8 cellular contexts compared by ENCODE assay signal in genomic region chr1:58779837-58780585, GRCh38. TPM values are rescaled to one million over a fixed set of nuclear protein-coding genes. Genes with fewer than 3 reads are reported as not detected.
A peak's percentile ranks its signal among the peaks of the same experiment; 100 is the strongest.
DNase-seq lines count a peak whose midpoint lies in the region; ATAC-seq, FAIRE-seq and TF ChIP-seq lines count a peak whose summit lies in the region.

No MANE protein-coding gene starts in this region.

- H3K27ac ChIP-seq in breast epithelium (peak overlapping the region; percentile 46 to 100), liver (ENCODE audit: low read depth in 1 of 2, low read length in 2 of 2) (peak overlapping the region; percentile 60 to 65), tibial nerve (peak overlapping the region in 3 of 4 donors; percentile 98 to 100 (median 100))

- TF ChIP-seq EP300 in tibial nerve (IDR thresholded peaks at IDR 0.05), result peak in 1 of 2 donors; percentile 63

- H3K9me3 ChIP-seq in breast epithelium, result no peaks in the 10 kb centered on the region
- H3K9me3 ChIP-seq in liver (ENCODE audit: control insufficient read depth in 4 of 4, low read length in 3 of 4), result no peaks in the 10 kb centered on the region
- no peaks in the 10 kb centered on the region for H3K9me3 ChIP-seq in tibial nerve

- FAIRE-seq in GM12891 (lab: Jason Lieb, UNC), result no peak

- intact Hi-C loops in breast epithelium (cut with DNase I; ENCODE audit: low total_unique reads), result no loop called here

- H3K27me3 ChIP-seq in breast epithelium (no peaks in the 10 kb centered on the region), liver (ENCODE audit: control insufficient read depth in 4 of 4, insufficient read depth in 4 of 4, low read length in 3 of 4) (no peaks in the 10 kb centered on the region), tibial nerve (no peaks in the 10 kb centered on the region)

- ATAC-seq in HG03565 (IDR thresholded peaks at IDR 0.05; ENCODE audit: unreplicated experiment), result no peak
- no peak for ATAC-seq in GM19395 (IDR thresholded peaks at IDR 0.05; ENCODE audit: unreplicated experiment)

- DNase-seq in GM12891 (ENCODE audit: insufficient read length, low spot score) (no peak), NCI-H2171 treated with DMSO at 0.1 percent for 48 hours (lab: John Stamatoyannopoulos, UW) (peak; percentile 94), breast epithelium (ENCODE audit: low spot score in 2 of 2) (peak; percentile 53 to 76), tibial nerve (ENCODE audit: low spot score in 2 of 2) (peak in 1 of 2 donors; percentile 53)
- DNase-seq in activated effector memory CD4-positive, alpha-beta T cell treated with anti-CD3 and anti-CD28 coated beads, Interleukin-2, amount 50 U/mL, for 16 hours, result no peak

- peak overlapping the region in 1 of 2 donors; percentile 68 for H3K9ac ChIP-seq in liver (ENCODE audit: low read depth in 1 of 2, low read length in 2 of 2)

- TF ChIP-seq RAD21 in liver (IDR thresholded peaks at IDR 0.05), result peak in 1 of 2 donors; percentile 26

- TF ChIP-seq POLR2A in GM12891 (IDR thresholded peaks at IDR 0.05; ENCODE audit: low read depth, low read length), result peak; percentile 52; the same call in 1 of the 2 replicates
- TF ChIP-seq POLR2A in breast epithelium (IDR thresholded peaks at IDR 0.05), result peak; percentile 88
- no peak for TF ChIP-seq POLR2A in tibial nerve (IDR thresholded peaks at IDR 0.05)

- H3K4me3 ChIP-seq in breast epithelium (peak overlapping the region; percentile 80 to 93 (median 92)), liver (ENCODE audit: low read depth in 1 of 3, low read length in 3 of 3) (peak overlapping the region in 2 of 3 donors; percentile 67), tibial nerve (peak overlapping the region in 2 of 4 donors; percentile 65 to 77)

- no peaks in the 10 kb centered on the region for H3K36me3 ChIP-seq in breast epithelium
- H3K36me3 ChIP-seq in liver (ENCODE audit: control insufficient read depth in 4 of 4, insufficient read depth in 3 of 4, low read depth in 1 of 4, low read length in 3 of 4), result no peaks in the 10 kb centered on the region
- H3K36me3 ChIP-seq in tibial nerve, result peaks cover 0 to 8% (median 0%) of the 10 kb centered on the region in 3 donors

- H3K4me1 ChIP-seq in breast epithelium (no peaks in the 10 kb centered on the region), liver (ENCODE audit: control insufficient read depth in 4 of 4, insufficient read depth in 4 of 4, low read length in 3 of 4) (peaks cover 0 to 9% (median 2%) of the 10 kb centered on the region in 4 donors), tibial nerve (peaks cover 0 to 18% (median 6%) of the 10 kb centered on the region in 4 donors)

- peak in 1 of 3 donors; percentile 12 for TF ChIP-seq CTCF in breast epithelium (IDR thresholded peaks at IDR 0.05)
- TF ChIP-seq CTCF in liver (IDR thresholded peaks at IDR 0.05; ENCODE audit: low read depth, low read length, missing input control), result no peak
- TF ChIP-seq CTCF in tibial nerve (IDR thresholded peaks at IDR 0.05), result no peak

- 30% methylated on average over 4 of the region's 4 CpGs for WGBS in liver
- 20 to 28% methylated on average over 4 of the region's 4 CpGs for WGBS in tibial nerve, 2 donors

TF ChIP-seq in GM12891, 5 proteins besides CTCF, POLR2A, EP300 and RAD21:
- TF ChIP-seq TAF1 (IDR thresholded peaks at IDR 0.05; ENCODE audit: low read depth, low read length) (no peak), SPI1 (IDR thresholded peaks at IDR 0.05; ENCODE audit: low read depth, low read length) (no peak), PAX5 (IDR thresholded peaks at IDR 0.05; ENCODE audit: insufficient read depth, low read length, severe bottlenecking) (no peak), POLR2AphosphoS5 (IDR thresholded peaks at IDR 0.05; ENCODE audit: low read depth, low read length) (no peak), POU2F2 (IDR thresholded peaks at IDR 0.05; ENCODE audit: low read depth, low read length) (no peak)

TF ChIP-seq in liver, 16 proteins besides CTCF, POLR2A, EP300 and RAD21:
- no peak for TF ChIP-seq REST (IDR thresholded peaks at IDR 0.05)
- no peak for TF ChIP-seq TAF1 (conservative IDR thresholded peaks at IDR 0.05)
- TF ChIP-seq YY1 (IDR thresholded peaks at IDR 0.05), result no peak
- peak; percentile 28 for TF ChIP-seq FOXA2 (IDR thresholded peaks at IDR 0.05)
- TF ChIP-seq HNF4A (conservative IDR thresholded peaks at IDR 0.05), result peak; percentile 14 to 19
- peak in 1 of 2 donors; percentile 89 for TF ChIP-seq JUND (IDR thresholded peaks at IDR 0.05)
- TF ChIP-seq ZBTB33 (IDR thresholded peaks at IDR 0.05), result no peak
- no peak for TF ChIP-seq GABPA (IDR thresholded peaks at IDR 0.05 in 1 of 2, conservative IDR thresholded peaks at IDR 0.05 in 1 of 2)
- peak; percentile 11 to 37 for TF ChIP-seq RXRA (IDR thresholded peaks at IDR 0.05)
- TF ChIP-seq, protein P1, sequence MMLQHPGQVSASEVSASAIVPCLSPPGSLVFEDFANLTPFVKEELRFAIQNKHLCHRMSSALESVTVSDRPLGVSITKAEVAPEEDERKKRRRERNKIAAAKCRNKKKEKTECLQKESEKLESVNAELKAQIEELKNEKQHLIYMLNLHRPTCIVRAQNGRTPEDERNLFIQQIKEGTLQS (IDR thresholded peaks at IDR 0.05), result no peak
- TF ChIP-seq, protein P2, sequence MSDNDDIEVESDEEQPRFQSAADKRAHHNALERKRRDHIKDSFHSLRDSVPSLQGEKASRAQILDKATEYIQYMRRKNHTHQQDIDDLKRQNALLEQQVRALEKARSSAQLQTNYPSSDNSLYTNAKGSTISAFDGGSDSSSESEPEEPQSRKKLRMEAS (IDR thresholded peaks at IDR 0.05), result no peak
- TF ChIP-seq FOXA1 (IDR thresholded peaks at IDR 0.05), result no peak
- no peak for TF ChIP-seq HNF4G (IDR thresholded peaks at IDR 0.05)
- no peak for TF ChIP-seq EGR1 (IDR thresholded peaks at IDR 0.05; ENCODE audit: low read depth in 2 of 2)

RNA-seq across cellular contexts. Expression of gene JUN, which starts 3.8 kb away (rescaled TPM):
- 12.5 TPM for polyA plus RNA-seq in GM12891 (2012; ENCODE audit: low read depth, missing spikeins)
- total RNA-seq in breast epithelium (100 to 1,000 TPM; 119 to 880 (median 379) TPM), liver (10 to 100 TPM; 15.7 to 29.8 TPM), tibial nerve (100 to 1,000 TPM; 169 to 267 (median 192) TPM)
- 10 to 100 TPM; 15.0 to 19.3 TPM for polyA plus RNA-seq in liver

Comparison
In these comparisons a context has a peak if more than half of its experiments do, and no peak if none do; other contexts are left out.
1. DNase-seq: peak in NCI-H2171 treated with DMSO at 0.1 percent for 48 hours (single experiment) and breast epithelium (2 of 2); none in GM12891 (single experiment) and activated effector memory CD4-positive, alpha-beta T cell treated with anti-CD3 and anti-CD28 coated beads, Interleukin-2, amount 50 U/mL, for 16 hours (single experiment).
2. POLR2A ChIP-seq: peak in GM12891 (single experiment) and breast epithelium (single experiment); none in tibial nerve (0 of 2).
3. Peak in every context shown above with its lines, with median percentiles within 50 percentile points of each other: H3K27ac ChIP-seq.